ENCODE assay signal across 18 cellular contexts in the genomic region with DNA sequence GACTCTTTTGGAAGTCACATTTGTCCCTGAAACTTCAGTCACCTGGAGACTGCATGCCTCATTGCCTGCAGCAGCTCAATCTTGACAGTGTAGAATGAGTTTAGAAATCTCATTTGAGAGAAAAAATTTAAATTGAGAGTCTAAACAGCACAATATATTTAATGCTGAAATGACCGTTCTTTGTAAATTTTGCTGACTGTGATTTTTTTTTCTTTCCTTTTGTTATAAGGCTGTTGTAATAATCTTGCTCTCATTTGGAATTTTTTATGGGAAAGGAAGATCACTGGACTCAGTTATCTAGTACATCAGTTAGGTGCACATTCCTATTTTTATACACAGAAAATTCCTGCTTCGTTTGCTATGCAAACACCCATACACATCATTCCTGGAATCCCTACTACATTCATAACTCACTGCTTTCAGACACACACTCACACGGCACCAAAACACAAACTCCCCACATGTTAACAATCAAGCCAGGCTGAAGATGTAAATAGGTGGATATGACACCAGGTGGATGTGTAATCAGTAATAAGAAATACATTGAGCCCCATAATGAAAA. TPM values are rescaled to one million over a fixed set of nuclear protein-coding genes. Genes with fewer than 3 reads are reported as not detected.
"Had no signal": no experiment of that assay in that cellular context is flagged by ENCODE, and none has a peak within 500 bp of the region (broad histone marks: within the 10 kb centered on the region; RNA-seq: fewer than 3 reads in every experiment).

No MANE protein-coding gene starts in this region.

- H3K9me3 Mint-ChIP-seq: activated CD8-positive, alpha-beta T cell treated with anti-CD3 and anti-CD28 coated beads for 36 hours; activated naive CD8-positive, alpha-beta T cell treated with anti-CD3 and anti-CD28 coated beads, Interleukin-2, amount 10 ng/mL, durations not matched to agents 7 days and 5 days; stimulated activated naive B cell treated with anti-CD40 and anti-IgM and Interleukin-4, amounts not matched to agents 10 μg/mL and 1 μg/mL and 100 μg/mL, for 72 hours had no signal

- DNase-seq: activated CD4-positive, alpha-beta T cell treated with anti-CD3 and anti-CD28 coated beads for 4 hours; activated CD8-positive, alpha-beta memory T cell treated with anti-CD3 and anti-CD28 coated beads, Interleukin-2, amount 50 U/mL, for 48 hours; activated CD8-positive, alpha-beta T cell treated with anti-CD3 and anti-CD28 coated beads for 36 hours; activated naive CD8-positive, alpha-beta T cell treated with anti-CD3 and anti-CD28 coated beads, Interleukin-2, amount 10 ng/mL, durations not matched to agents 7 days and 5 days; gastrocnemius medialis; lower lobe of right lung; midbrain; nucleus accumbens; psoas muscle; stimulated activated CD4-positive, alpha-beta T cell treated with anti-CD3 and anti-CD28 coated beads, Interleukin-2, amount 100 ng/mL, for 24 hours; stimulated activated naive B cell treated with anti-CD40 and anti-IgM and Interleukin-4, amounts not matched to agents 10 μg/mL and 1 μg/mL and 100 μg/mL, for 72 hours; substantia nigra; upper lobe of left lung had no signal

- H3K4me3 Mint-ChIP-seq: activated CD8-positive, alpha-beta T cell treated with anti-CD3 and anti-CD28 coated beads for 36 hours; activated naive CD8-positive, alpha-beta T cell treated with anti-CD3 and anti-CD28 coated beads, Interleukin-2, amount 10 ng/mL, durations not matched to agents 7 days and 5 days; stimulated activated naive B cell treated with anti-CD40 and anti-IgM and Interleukin-4, amounts not matched to agents 10 μg/mL and 1 μg/mL and 100 μg/mL, for 72 hours had no signal

- H3K27ac ChIP-seq: cardiac muscle cell, gastrocnemius medialis, lower lobe of right lung, psoas muscle, upper lobe of left lung had no signal

- ATAC-seq: activated CD8-positive, alpha-beta T cell treated with anti-CD3 and anti-CD28 coated beads for 36 hours; gastrocnemius medialis; lower lobe of right lung; psoas muscle; sciatic nerve; stimulated activated naive B cell treated with anti-CD40 and anti-IgM and Interleukin-4, amounts not matched to agents 10 μg/mL and 1 μg/mL and 100 μg/mL, for 72 hours had no signal

- H3K27me3 ChIP-seq: upper lobe of left lung had no signal

- H3K4me3 ChIP-seq: cardiac muscle cell, psoas muscle had no signal

- H3K27ac Mint-ChIP-seq: activated CD8-positive, alpha-beta T cell treated with anti-CD3 and anti-CD28 coated beads for 36 hours; activated naive CD8-positive, alpha-beta T cell treated with anti-CD3 and anti-CD28 coated beads, Interleukin-2, amount 10 ng/mL, durations not matched to agents 7 days and 5 days; stimulated activated naive B cell treated with anti-CD40 and anti-IgM and Interleukin-4, amounts not matched to agents 10 μg/mL and 1 μg/mL and 100 μg/mL, for 72 hours had no signal

- H3K36me3 ChIP-seq: cardiac muscle cell, gastrocnemius medialis, lower lobe of right lung, upper lobe of left lung had no signal

- H3K4me1 Mint-ChIP-seq: activated naive CD8-positive, alpha-beta T cell treated with anti-CD3 and anti-CD28 coated beads, Interleukin-2, amount 10 ng/mL, durations not matched to agents 7 days and 5 days had no signal

- H3K4me1 ChIP-seq: gastrocnemius medialis, psoas muscle had no signal

- H3K9me3 ChIP-seq: gastrocnemius medialis, lower lobe of right lung, psoas muscle, upper lobe of left lung had no signal

- H3K36me3 Mint-ChIP-seq: activated naive CD8-positive, alpha-beta T cell treated with anti-CD3 and anti-CD28 coated beads, Interleukin-2, amount 10 ng/mL, durations not matched to agents 7 days and 5 days; stimulated activated naive B cell treated with anti-CD40 and anti-IgM and Interleukin-4, amounts not matched to agents 10 μg/mL and 1 μg/mL and 100 μg/mL, for 72 hours had no signal

- FAIRE-seq: astrocyte, endothelial cell of umbilical vein had no signal

RNA-seq across cellular contexts. Expression of a gene that starts 43.8 kb away (rescaled TPM):
- total RNA-seq: activated CD8-positive, alpha-beta T cell treated with anti-CD3 and anti-CD28 coated beads for 36 hours; activated naive CD8-positive, alpha-beta T cell treated with anti-CD3 and anti-CD28 coated beads, Interleukin-2, amount 10 ng/mL, durations not matched to agents 7 days and 5 days; T-helper 1 cell treated with Interleukin-12 subunit alpha and Interleukin-12 subunit beta and Interleukin-4 antibody, amounts not matched to agents 30 ng/mL and 1 ng/mL, for 36 hours had no signal
- polyA plus RNA-seq: psoas muscle had no signal
